ENCODE assay signal across 9 cellular contexts in the genomic region with DNA sequence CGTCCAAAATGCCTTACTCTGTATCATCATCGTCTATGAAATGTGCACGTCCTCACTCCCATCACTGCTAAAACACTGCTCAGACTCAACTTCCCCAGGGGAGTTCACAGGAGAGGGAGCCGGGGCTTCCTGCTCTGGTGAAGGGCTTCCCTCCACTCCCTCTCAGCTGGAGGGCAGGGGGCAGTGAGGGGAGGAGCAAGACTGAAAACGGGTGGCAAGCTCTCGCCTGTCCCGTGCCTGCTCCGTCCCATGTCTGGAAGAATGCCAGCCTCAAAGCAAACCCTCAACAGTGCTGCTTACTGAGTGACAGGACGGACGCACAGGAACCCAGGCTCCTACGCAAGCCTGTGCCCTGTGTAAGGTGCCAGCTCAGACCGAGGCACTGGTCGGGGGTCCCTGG. TPM values are rescaled to one million over a fixed set of nuclear protein-coding genes. Genes with fewer than 3 reads are reported as not detected.
DNase-seq lines count a peak whose midpoint lies in the region; ATAC-seq and TF ChIP-seq lines count a peak whose summit lies in the region.
"Had no signal": no experiment of that assay in that cellular context is flagged by ENCODE, and none has a peak within 500 bp of the region (broad histone marks: within the 10 kb centered on the region; RNA-seq: fewer than 3 reads in every experiment).

No MANE protein-coding gene starts in this region.

- H3K36me3 Mint-ChIP-seq in activated naive CD4-positive, alpha-beta T cell treated with anti-CD3 and anti-CD28 coated beads, Interleukin-2, amount 50 U/mL, for 72 hours = no peaks in the 10 kb centered on the region
- H3K36me3 Mint-ChIP-seq in activated CD8-positive, alpha-beta T cell treated with anti-CD3 and anti-CD28 coated beads, Interleukin-2, amount 10 ng/mL, durations not matched to agents 7 days and 5 days (ENCODE audit: low read depth) = no peaks in the 10 kb centered on the region

- no peak for TF ChIP-seq CTCF in lower leg skin (IDR thresholded peaks at IDR 0.05)
- TF ChIP-seq CTCF in upper lobe of left lung (IDR thresholded peaks at IDR 0.05) = no peak

- TF ChIP-seq EP300 in upper lobe of left lung (IDR thresholded peaks at IDR 0.05) = peak in 1 of 4 donors; percentile 47

- intact Hi-C loops in lower leg skin (cut with DNase I; ENCODE audit: low total_unique reads) = no loop called here

- H3K27ac ChIP-seq in upper lobe of left lung = peak overlapping the region; percentile 84 to 92 (median 86)

- H3K27ac Mint-ChIP-seq in activated naive CD4-positive, alpha-beta T cell treated with anti-CD3 and anti-CD28 coated beads, Interleukin-2, amount 50 U/mL, for 72 hours = peak overlapping the region; percentile 24 to 89
- H3K27ac Mint-ChIP-seq in activated CD8-positive, alpha-beta T cell treated with anti-CD3 and anti-CD28 coated beads, Interleukin-2, amount 10 ng/mL, durations not matched to agents 7 days and 5 days = peak overlapping the region; percentile 24

- CTCF ChIA-PET in activated CD8-positive, alpha-beta T cell treated with anti-CD3 and anti-CD28 coated beads, Interleukin-2, amount 10 ng/mL, durations not matched to agents 7 days and 5 days (lab: Charles Lee) = interaction anchor here (0.8 to 1.9 kb wide), 2 partner anchors 12 to 70 kb away, joined by 3 to 6 read pairs; no protein-coding TSS in a partner anchor

- DNase-seq in activated naive CD4-positive, alpha-beta T cell treated with anti-CD3 and anti-CD28 coated beads, Interleukin-2, amount 50 U/mL, for 72 hours (ENCODE audit: low spot score in 2 of 2) = no peak
- DNase-seq in activated naive CD4-positive, alpha-beta T cell (lab: John Stamatoyannopoulos, UW) = no peak
- no peak for DNase-seq in activated CD8-positive, alpha-beta T cell treated with anti-CD3 and anti-CD28 coated beads, Interleukin-2, amount 10 ng/mL, durations not matched to agents 7 days and 5 days
- DNase-seq in lower leg skin (ENCODE audit: low spot score in 2 of 2) = peak; percentile 76 to 93
- peak in 1 of 2 donors; percentile 92 for DNase-seq in upper lobe of left lung
- DNase-seq in NCI-H187 treated with DMSO at 0.1 percent for 48 hours (lab: John Stamatoyannopoulos, UW) = no peak
- DNase-seq in SW480 (ENCODE audit: low spot score) = no peak
- DNase-seq in NCI-H1417 (lab: John Stamatoyannopoulos, UW) = no peak
- DNase-seq: foreskin fibroblast had no signal

- H3K36me3 ChIP-seq in upper lobe of left lung = no peaks in the 10 kb centered on the region

- 20 to 30% methylated on average over 12 to 13 of the region's 13 CpGs for WGBS in lower leg skin, 2 donors
- 14 to 25% methylated on average over 12 to 13 of the region's 13 CpGs for WGBS in upper lobe of left lung, 2 donors

- peak; percentile 49 to 56 for ATAC-seq in activated naive CD4-positive, alpha-beta T cell treated with anti-CD3 and anti-CD28 coated beads, Interleukin-2, amount 50 U/mL, for 72 hours
- peak; percentile 26 for ATAC-seq in activated CD8-positive, alpha-beta T cell treated with anti-CD3 and anti-CD28 coated beads, Interleukin-2, amount 10 ng/mL, durations not matched to agents 7 days and 5 days
- ATAC-seq in upper lobe of left lung (ENCODE audit: low FRiP score in 2 of 2) = peak; percentile 60 to 66

- peaks cover 25% of the 10 kb centered on the region for H3K4me1 Mint-ChIP-seq in activated CD8-positive, alpha-beta T cell treated with anti-CD3 and anti-CD28 coated beads, Interleukin-2, amount 10 ng/mL, durations not matched to agents 7 days and 5 days (ENCODE audit: low read depth)

- H3K4me3 ChIP-seq in lower leg skin (ENCODE audit: low read depth, poor library complexity, severe bottlenecking) (no peak overlapping the region), upper lobe of left lung (peak overlapping the region in 3 of 4 donors; percentile 24 to 37 (median 36))

- TF ChIP-seq POLR2A in lower leg skin (IDR thresholded peaks at IDR 0.05) (no peak), upper lobe of left lung (IDR thresholded peaks at IDR 0.05) (peak in 1 of 4 donors; percentile 63)

- H3K4me1 ChIP-seq in upper lobe of left lung = peaks cover 16 to 34% (median 33%) of the 10 kb centered on the region in 4 donors

- POLR2A ChIA-PET in activated CD8-positive, alpha-beta T cell treated with anti-CD3 and anti-CD28 coated beads, Interleukin-2, amount 10 ng/mL, durations not matched to agents 7 days and 5 days (lab: Charles Lee) = interaction anchor here (1.0 kb wide), 1 partner anchor 13 kb away, joined by 3 read pairs; no protein-coding TSS in a partner anchor

- no peaks in the 10 kb centered on the region for H3K9me3 Mint-ChIP-seq in activated naive CD4-positive, alpha-beta T cell treated with anti-CD3 and anti-CD28 coated beads, Interleukin-2, amount 50 U/mL, for 72 hours
- H3K9me3 Mint-ChIP-seq in activated CD8-positive, alpha-beta T cell treated with anti-CD3 and anti-CD28 coated beads, Interleukin-2, amount 10 ng/mL, durations not matched to agents 7 days and 5 days (ENCODE audit: insufficient read depth) = no peaks in the 10 kb centered on the region

- no peaks in the 10 kb centered on the region for H3K27me3 Mint-ChIP-seq in activated CD8-positive, alpha-beta T cell treated with anti-CD3 and anti-CD28 coated beads, Interleukin-2, amount 10 ng/mL, durations not matched to agents 7 days and 5 days (ENCODE audit: low read depth)

- H3K4me3 Mint-ChIP-seq in activated CD8-positive, alpha-beta T cell treated with anti-CD3 and anti-CD28 coated beads, Interleukin-2, amount 10 ng/mL, durations not matched to agents 7 days and 5 days = peak overlapping the region; percentile 53

- H3K27me3 ChIP-seq in upper lobe of left lung = no peaks in the 10 kb centered on the region

- no peaks in the 10 kb centered on the region for H3K9me3 ChIP-seq in upper lobe of left lung

RNA-seq across cellular contexts. Expression of a gene that starts 25.1 kb away (rescaled TPM):
- 10 to 100 TPM; 22.1 to 35.7 TPM for total RNA-seq in activated naive CD4-positive, alpha-beta T cell treated with anti-CD3 and anti-CD28 coated beads, Interleukin-2, amount 50 U/mL, for 72 hours
- 10 to 100 TPM; 23.6 to 28.3 TPM for total RNA-seq in activated CD8-positive, alpha-beta T cell treated with anti-CD3 and anti-CD28 coated beads, Interleukin-2, amount 10 ng/mL, durations not matched to agents 7 days and 5 days
- 10 to 100 TPM in 3 of 4 donors, 1 to 10 TPM in 1; 7.5 to 14.3 (median 12.2) TPM for total RNA-seq in lower leg skin
- total RNA-seq in upper lobe of left lung = 10 to 100 TPM; 20.6 to 68.1 (median 29.6) TPM

Comparison
In these comparisons a context has a peak if more than half of its experiments do, and no peak if none do; other contexts are left out.
1. DNase-seq: peak in lower leg skin (2 of 2); none in activated naive CD4-positive, alpha-beta T cell treated with anti-CD3 and anti-CD28 coated beads, Interleukin-2, amount 50 U/mL, for 72 hours (0 of 2), activated naive CD4-positive, alpha-beta T cell (0 of 4), activated CD8-positive, alpha-beta T cell treated with anti-CD3 and anti-CD28 coated beads, Interleukin-2, amount 10 ng/mL, durations not matched to agents 7 days and 5 days (single experiment), NCI-H187 treated with DMSO at 0.1 percent for 48 hours (single experiment), SW480 (single experiment) and NCI-H1417 (0 of 3).
2. Peak in every context shown above with its lines, with median percentiles within 50 percentile points of each other: ATAC-seq.